Comparison of ENCODE assay signal across 11 cellular contexts in genomic region chr2:41933585-41934322, GRCh38.
DNase-seq lines count a peak whose midpoint lies in the region; ATAC-seq and FAIRE-seq lines count a peak whose summit lies in the region.
"Had no signal": no experiment of that assay in that cellular context is flagged by ENCODE, and none has a peak within 500 bp of the region (broad histone marks: within the 10 kb centered on the region; RNA-seq: fewer than 3 reads in every experiment).

No MANE protein-coding gene starts in this region.

- ATAC-seq in HG03045 (IDR thresholded peaks at IDR 0.05; ENCODE audit: unreplicated experiment), result no peak
- ATAC-seq in HG03108 (IDR thresholded peaks at IDR 0.05; ENCODE audit: unreplicated experiment), result no peak
- no peak for ATAC-seq in HG02938 (IDR thresholded peaks at IDR 0.05; ENCODE audit: unreplicated experiment)
- ATAC-seq: left colon, SK-N-SH treated with all-trans-retinoic acid at 6 μM for 48 hours had no signal

- DNase-seq in ELR (ENCODE audit: low read depth), result peak; percentile 65
- peak; percentile 25 for DNase-seq in glomerular visceral epithelial cell (ENCODE audit: extremely low spot score)
- DNase-seq in skeletal muscle cell (ENCODE audit: low read depth), result peak; percentile 94
- no peak for DNase-seq in stimulated activated naive CD4-positive, alpha-beta T cell (lab: John Stamatoyannopoulos, UW)
- DNase-seq: Karpas-422, left colon had no signal

- H3K4me3 ChIP-seq in skeletal muscle cell (ENCODE audit: low read depth, low read length), result no peak overlapping the region

- FAIRE-seq in TTC549 (lab: Jason Lieb, UNC), result peak; percentile 68

Comparison
In these comparisons a context has a peak if more than half of its experiments do, and no peak if none do; other contexts are left out.
1. DNase-seq: peak in ELR (single experiment), glomerular visceral epithelial cell (single experiment) and skeletal muscle cell (single experiment); none in stimulated activated naive CD4-positive, alpha-beta T cell (0 of 6).